Comparison of ENCODE assay signal across 8 cellular contexts in genomic region chr12:54749191-54749818, GRCh38.
DNase-seq lines count a peak whose midpoint lies in the region; ATAC-seq, FAIRE-seq and TF ChIP-seq lines count a peak whose summit lies in the region.

No MANE protein-coding gene starts in this region.

- peak; percentile 6 for DNase-seq in COLO668 (lab: John Stamatoyannopoulos, UW; ENCODE audit: unreplicated experiment)
- peak; percentile 34 for DNase-seq in HPDE6-E6E7 (ENCODE audit: extremely low spot score)
- peak; percentile 63 for DNase-seq in RPMI8226
- peak; percentile 31 to 61 (median 45) for DNase-seq in K562 (ENCODE audit: extremely low read depth in 1 of 4, low spot score in 3 of 4)
- DNase-seq in kidney: no peak
- peak; percentile 83 for DNase-seq in superior temporal gyrus (ENCODE audit: extremely low spot score)

- H3K27me3 ChIP-seq in K562 (ENCODE audit: control insufficient read depth in 2 of 2, insufficient read depth in 2 of 2, low read length in 2 of 2): no peaks in the 10 kb centered on the region

- H3K4me1 ChIP-seq in K562 (replicated peaks in 1 of 2; ENCODE audit: control insufficient read depth in 2 of 2, insufficient read depth in 2 of 2, low read length in 2 of 2): no peaks in the 10 kb centered on the region
- H3K4me1 ChIP-seq in kidney (ENCODE audit: control insufficient read depth in 1 of 2, insufficient read depth in 1 of 2, low read depth in 1 of 2, low read length in 2 of 2): no peaks in the 10 kb centered on the region

- H4K20me1 ChIP-seq in K562 (replicated peaks; ENCODE audit: control insufficient read depth, insufficient read depth, low read length): no peaks in the 10 kb centered on the region; the same call in 1 of the 2 replicates

- H3K79me2 ChIP-seq in K562 (ENCODE audit: control insufficient read depth, insufficient read depth, low read length): no peaks in the 10 kb centered on the region

- TF ChIP-seq POLR2A in K562 (conservative IDR thresholded peaks at IDR 0.05): no peak

- H3K9me1 ChIP-seq in K562 (ENCODE audit: control insufficient read depth, insufficient read depth, low read length): no peaks in the 10 kb centered on the region

- intact Hi-C loops in K562 (cut with micrococcal nuclease): loop anchor here (2.0 kb wide), 2 partner anchors 209 to 323 kb away; no protein-coding TSS in a partner anchor
- intact Hi-C loops in kidney (cut with DNase I): no loop called here

- peak; percentile 54 for ATAC-seq in GM18520 (IDR thresholded peaks at IDR 0.05; ENCODE audit: unreplicated experiment)
- ATAC-seq in K562: peak; percentile 75
- ATAC-seq in HG03469 (IDR thresholded peaks at IDR 0.05; ENCODE audit: unreplicated experiment): no peak

- no peak overlapping the region for H3K27ac ChIP-seq in K562 (ENCODE audit: extremely low read depth, low read depth, low read length)
- no peak overlapping the region for H3K27ac ChIP-seq in kidney (ENCODE audit: low read depth in 2 of 2, low read length in 2 of 2)

- in situ Hi-C loops in K562 (cut with MboI): loop anchor here (5.0 to 10.0 kb wide), 2 partner anchors 213 to 315 kb away; no protein-coding TSS in a partner anchor

- H3K4me2 ChIP-seq in K562 (ENCODE audit: insufficient read depth, low read length): no peak overlapping the region

- H3K36me3 ChIP-seq in K562 (ENCODE audit: control insufficient read depth, insufficient read depth, low read length) (no peaks in the 10 kb centered on the region), kidney (ENCODE audit: control insufficient read depth in 1 of 2, insufficient read depth in 2 of 2, low read length in 2 of 2) (no peaks in the 10 kb centered on the region)

- WGBS in K562 (ENCODE audit: insufficient coverage, low coverage, missing lambda C conversion rate): 0% methylated on average over 5 of the region's 5 CpGs

- H3K9me3 ChIP-seq in K562 (replicated peaks; ENCODE audit: control insufficient read depth, insufficient read depth, low read depth, low read length): no peaks in the 10 kb centered on the region
- H3K9me3 ChIP-seq in kidney (ENCODE audit: control insufficient read depth in 1 of 2, low read length in 2 of 2): no peaks in the 10 kb centered on the region

- TF ChIP-seq CTCF in K562 (IDR thresholded peaks at IDR 0.05 in 2 of 3, conservative IDR thresholded peaks at IDR 0.05 in 1 of 3; ENCODE audit: insufficient read depth in 2 of 3, low read depth in 1 of 3, low read length in 3 of 3): peak; percentile 64 to 87 (median 74); a peak in 5 of 6 replicates
- TF ChIP-seq CTCF in kidney (IDR thresholded peaks at IDR 0.05; ENCODE audit: borderline replicate concordance, extremely low read depth, insufficient read depth): peak; percentile 65

- H3K4me3 ChIP-seq in K562 (no peak overlapping the region), kidney (ENCODE audit: low read length in 2 of 2) (no peak overlapping the region)

- CTCF ChIA-PET in K562 (lab: Yijun Ruan, JAX; ENCODE audit: low intra/inter-chr PET ratio): interaction anchor here (0.6 to 3.2 kb wide), 8 partner anchors 10 to 1888 kb away, joined by 3 to 27 read pairs (median 5); no protein-coding TSS in a partner anchor

- FAIRE-seq in K562 (lab: Jason Lieb, UNC) (peak; percentile 91), kidney (lab: Jason Lieb, UNC) (peak; percentile 81)

- POLR2A ChIA-PET in K562 (lab: Yijun Ruan, JAX): no interaction called here

- TF ChIP-seq EP300 in K562 (IDR thresholded peaks at IDR 0.05; ENCODE audit: low read length): no peak

- H2AFZ ChIP-seq in K562 (ENCODE audit: low read depth, low read length): no peak overlapping the region

- no TSS peak for BruUV-seq in K562 (replicated peaks; lab: Mats Ljungman, UMichigan)

- TF ChIP-seq RAD21 in K562 (CRISPR knock-in tag; conservative IDR thresholded peaks at IDR 0.05 in 1 of 2, IDR thresholded peaks at IDR 0.05 in 1 of 2): peak; percentile 92 to 93

- H3K9ac ChIP-seq in K562 (ENCODE audit: insufficient read depth in 1 of 2, low read depth in 2 of 2, low read length in 2 of 2) (no peak overlapping the region), kidney (ENCODE audit: low read length in 2 of 2) (no peak overlapping the region)

TF ChIP-seq in K562, 482 proteins besides CTCF, POLR2A, EP300 and RAD21:
- TF ChIP-seq SMC3 (conservative IDR thresholded peaks at IDR 0.05; ENCODE audit: insufficient read depth, low read depth, low read length) (peak; percentile 64), DEAF1 (CRISPR knock-in tag; IDR thresholded peaks at IDR 0.05) (peak; percentile 82), ARID2 (IDR thresholded peaks at IDR 0.05) (0 out of 2 replicates have a peak, but pooled peaks have one; percentile 19), ILK (tag; IDR thresholded peaks at IDR 0.05; ENCODE audit: borderline replicate concordance, low read depth) (no peak)
